Comparison of ENCODE assay signal across 11 cellular contexts in the genomic region with DNA sequence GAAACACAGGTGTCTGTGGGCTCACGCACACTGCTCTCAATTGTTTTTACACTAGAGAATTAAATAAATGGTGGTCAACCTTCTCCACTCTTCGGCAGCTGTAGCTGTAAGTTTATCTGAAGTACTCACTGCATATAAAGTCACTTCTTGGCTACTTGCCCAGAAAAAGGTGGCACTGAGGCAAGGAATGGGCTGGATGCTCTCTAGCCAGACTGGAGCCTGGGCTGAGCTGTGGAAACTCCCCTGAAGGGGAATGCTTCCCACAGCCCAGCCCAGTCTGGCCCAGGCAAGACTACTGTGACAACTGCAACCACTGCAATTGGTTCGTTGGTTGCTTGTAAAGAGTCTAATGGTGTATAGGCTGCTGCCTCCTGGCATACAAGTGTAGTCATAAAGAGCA. TPM values are rescaled to one million over a fixed set of nuclear protein-coding genes. Genes with fewer than 3 reads are reported as not detected.
DNase-seq lines count a peak whose midpoint lies in the region; ATAC-seq and TF ChIP-seq lines count a peak whose summit lies in the region.
"Had no signal": no experiment of that assay in that cellular context is flagged by ENCODE, and none has a peak within 500 bp of the region (broad histone marks: within the 10 kb centered on the region; RNA-seq: fewer than 3 reads in every experiment).

No MANE protein-coding gene starts in this region.

- H3K36me3 ChIP-seq in BE2C, result peaks cover 40% of the 10 kb centered on the region
- H3K36me3 ChIP-seq in lower lobe of right lung, result peaks cover 71% of the 10 kb centered on the region
- peaks cover 39% of the 10 kb centered on the region for H3K36me3 ChIP-seq in CD4-positive, alpha-beta memory T cell (ENCODE audit: insufficient read depth, low read length)

- CTCF ChIA-PET in CD4-positive, alpha-beta memory T cell (lab: Charles Lee; ENCODE audit: partially characterized antibody), result interaction anchor here (1.1 kb wide), 1 partner anchor 49 kb away, joined by 3 read pairs; no protein-coding TSS in a partner anchor

- POLR2A ChIA-PET in CD4-positive, alpha-beta memory T cell (lab: Charles Lee; ENCODE audit: partially characterized antibody), result no interaction called here

- H3K27ac Mint-ChIP-seq in brain, result peak overlapping the region in 4 of 5 experiments; percentile 15 to 80 (median 52)
- peak overlapping the region in 1 of 7 donors; percentile 74 for H3K27ac Mint-ChIP-seq in CD4-positive, alpha-beta memory T cell

- DNase-seq in BE2C, result peak; percentile 57
- peak; percentile 46 for DNase-seq in LoVo (ENCODE audit: low spot score)
- no peak for DNase-seq in lower lobe of right lung
- no peak for DNase-seq in CD4-positive, alpha-beta memory T cell
- DNase-seq in islet precursor cell, result no peak
- DNase-seq: activated CD8-positive, alpha-beta memory T cell treated with anti-CD3 and anti-CD28 coated beads, Interleukin-2, amount 50 U/mL, for 4 hours; NCI-H226; T-helper 1 cell had no signal

- H3K4me1 ChIP-seq in BE2C (peaks cover 10% of the 10 kb centered on the region), lower lobe of right lung (peaks cover 3% of the 10 kb centered on the region)
- no peaks in the 10 kb centered on the region for H3K4me1 ChIP-seq in CD4-positive, alpha-beta memory T cell (ENCODE audit: insufficient read depth, low read length)

- no peak for TF ChIP-seq CTCF in BE2C (IDR thresholded peaks at IDR 0.05; ENCODE audit: low read depth, low read length)
- no peak for TF ChIP-seq CTCF in brain (conservative IDR thresholded peaks at IDR 0.05)
- no peak for TF ChIP-seq CTCF in lower lobe of right lung (IDR thresholded peaks at IDR 0.05)

- peaks cover 45% of the 10 kb centered on the region for H3K36me3 Mint-ChIP-seq in brain
- peaks cover 17 to 57% of the 10 kb centered on the region in 2 donors for H3K36me3 Mint-ChIP-seq in CD4-positive, alpha-beta memory T cell

- H3K27me3 Mint-ChIP-seq in brain, result no peaks in the 10 kb centered on the region
- H3K27me3 Mint-ChIP-seq in CD4-positive, alpha-beta memory T cell, result no peaks in the 10 kb centered on the region

- peaks cover 10% of the 10 kb centered on the region for H3K4me1 Mint-ChIP-seq in brain
- H3K4me1 Mint-ChIP-seq in CD4-positive, alpha-beta memory T cell, result no peaks in the 10 kb centered on the region

- no peaks in the 10 kb centered on the region for H3K9me3 Mint-ChIP-seq in brain
- no peaks in the 10 kb centered on the region for H3K9me3 Mint-ChIP-seq in CD4-positive, alpha-beta memory T cell

- H3K27me3 ChIP-seq in BE2C (no peaks in the 10 kb centered on the region), lower lobe of right lung (ENCODE audit: low read depth) (no peaks in the 10 kb centered on the region)
- H3K27me3 ChIP-seq in CD4-positive, alpha-beta memory T cell (ENCODE audit: insufficient read depth, low read length), result no peaks in the 10 kb centered on the region

- intact Hi-C loops in lower lobe of right lung (cut with DNase I), result no loop called here
- intact Hi-C loops in CD4-positive, alpha-beta memory T cell (cut with micrococcal nuclease), result no loop called here

- no peaks in the 10 kb centered on the region for H3K9me3 ChIP-seq in BE2C
- H3K9me3 ChIP-seq in lower lobe of right lung, result no peaks in the 10 kb centered on the region
- H3K9me3 ChIP-seq in CD4-positive, alpha-beta memory T cell (ENCODE audit: control insufficient read depth in 1 of 2, low read length in 2 of 2), result no peaks in the 10 kb centered on the region

- peak; percentile 65 to 75 for ATAC-seq in lower lobe of right lung
- ATAC-seq in HG03520 (IDR thresholded peaks at IDR 0.05; ENCODE audit: unreplicated experiment), result no peak
- no peak for ATAC-seq in GM21526 (IDR thresholded peaks at IDR 0.05; ENCODE audit: low FRiP score, unreplicated experiment)

- H3K4me3 ChIP-seq in BE2C (ENCODE audit: low read depth, low read length) (no peak overlapping the region), lower lobe of right lung (no peak overlapping the region)
- no peak overlapping the region for H3K4me3 ChIP-seq in CD4-positive, alpha-beta memory T cell (ENCODE audit: low read length in 2 of 2)

- no peak overlapping the region for H3K27ac ChIP-seq in lower lobe of right lung
- no peak overlapping the region for H3K27ac ChIP-seq in CD4-positive, alpha-beta memory T cell (ENCODE audit: low read depth, low read length)

- H3K4me3 Mint-ChIP-seq in brain, result no peak overlapping the region
- no peak overlapping the region for H3K4me3 Mint-ChIP-seq in CD4-positive, alpha-beta memory T cell

RNA-seq across cellular contexts. Expression of gene LEAP2, which starts 4.5 kb away (rescaled TPM):
- 7.5 TPM for polyA plus RNA-seq in BE2C (2012; ENCODE audit: insufficient read depth, insufficient read length, low read depth)
- polyA plus RNA-seq in brain (ENCODE audit: insufficient read depth, low read depth, low replicate concordance), result not detected
- 1.7 TPM for total RNA-seq in lower lobe of right lung
- 1 to 10 TPM; 8.1 to 8.8 TPM for total RNA-seq in CD4-positive, alpha-beta memory T cell
- polyA plus RNA-seq in CD4-positive, alpha-beta memory T cell, result 1 to 10 TPM; 1.1 to 1.6 TPM

RNA-seq across cellular contexts. Expression of gene UQCRQ, which starts 11.5 kb away (rescaled TPM):
- 803 TPM for polyA plus RNA-seq in BE2C (2012; ENCODE audit: insufficient read depth, insufficient read length, low read depth)
- 303 TPM for polyA plus RNA-seq in brain (ENCODE audit: insufficient read depth, low read depth, low replicate concordance)
- 271 TPM for total RNA-seq in lower lobe of right lung
- 100 to 1,000 TPM; 124 to 127 TPM for total RNA-seq in CD4-positive, alpha-beta memory T cell
- 100 to 1,000 TPM; 471 to 536 TPM for polyA plus RNA-seq in CD4-positive, alpha-beta memory T cell

RNA-seq across cellular contexts. Expression of gene GDF9, which starts 11.7 kb away (rescaled TPM):
- polyA plus RNA-seq in BE2C (2012; ENCODE audit: insufficient read depth, insufficient read length, low read depth), result 3.0 TPM
- 0.48 TPM for polyA plus RNA-seq in brain (ENCODE audit: insufficient read depth, low read depth, low replicate concordance)
- 0.15 TPM for total RNA-seq in lower lobe of right lung
- total RNA-seq in CD4-positive, alpha-beta memory T cell, result 1 to 10 TPM; 1.1 to 1.9 TPM
- under 1 TPM; 0.13 to 0.30 TPM for polyA plus RNA-seq in CD4-positive, alpha-beta memory T cell

RNA-seq across cellular contexts. Expression of gene SHROOM1, which starts 47.5 kb away (rescaled TPM):
- 1.9 TPM for polyA plus RNA-seq in BE2C (2012; ENCODE audit: insufficient read depth, insufficient read length, low read depth)
- polyA plus RNA-seq in brain (ENCODE audit: insufficient read depth, low read depth, low replicate concordance), result 14.5 TPM
- total RNA-seq in lower lobe of right lung, result 17.3 TPM
- total RNA-seq in CD4-positive, alpha-beta memory T cell, result under 1 TPM in 1 of 2 experiments, not detected in 1; 0.49 TPM
- polyA plus RNA-seq in CD4-positive, alpha-beta memory T cell, result not detected

Comparison
In these comparisons a context has a peak if more than half of its experiments do, and no peak if none do; other contexts are left out.
1. DNase-seq: peak in BE2C (single experiment) and LoVo (single experiment); none in lower lobe of right lung (single experiment), CD4-positive, alpha-beta memory T cell (0 of 5) and islet precursor cell (single experiment).
2. ATAC-seq: peak in lower lobe of right lung (2 of 2); none in HG03520 (single experiment) and GM21526 (single experiment).